ENCODE assay signal across 21 cellular contexts in genomic region chr22:43201486-43202219, GRCh38. TPM values are rescaled to one million over a fixed set of nuclear protein-coding genes. Genes with fewer than 3 reads are reported as not detected.
A peak's percentile ranks its signal among the peaks of the same experiment; 100 is the strongest.
DNase-seq lines count a peak whose midpoint lies in the region; ATAC-seq, FAIRE-seq and TF ChIP-seq lines count a peak whose summit lies in the region.
"Had no signal": no experiment of that assay in that cellular context is flagged by ENCODE, and none has a peak within 500 bp of the region (broad histone marks: within the 10 kb centered on the region; RNA-seq: fewer than 3 reads in every experiment).

No MANE protein-coding gene starts in this region.

- no peak overlapping the region for H3K4me3 Mint-ChIP-seq in immature natural killer cell
- H3K4me3 Mint-ChIP-seq: CD4-positive, alpha-beta memory T cell had no signal

- ATAC-seq in IMR-90 (ENCODE audit: low read depth) (no peak), lower lobe of right lung (no peak), psoas muscle (no peak)
- ATAC-seq: HCT116 had no signal

- no peak overlapping the region for H2BK15ac ChIP-seq in IMR-90 (ENCODE audit: low read depth, low read length)

- BruUV-seq in IMR-90 (replicated peaks; lab: Mats Ljungman, UMichigan), result no TSS peak

- no peak overlapping the region for H3K18ac ChIP-seq in IMR-90 (ENCODE audit: low read depth, low read length)

- in situ Hi-C loops in IMR-90 (cut with MboI; ENCODE audit: low sequenced_read_pairs), result no loop called here
- in situ Hi-C loops in HAP-1 (cut with MboI; ENCODE audit: low sequenced_read_pairs), result no loop called here

- no peak overlapping the region for H4K91ac ChIP-seq in IMR-90 (ENCODE audit: insufficient read depth, low read depth, low read length)

- H3K9me3 ChIP-seq in IMR-90 (ENCODE audit: control insufficient read depth, insufficient read depth, low read length), result no peaks in the 10 kb centered on the region
- no peaks in the 10 kb centered on the region for H3K9me3 ChIP-seq in lower lobe of right lung
- no peaks in the 10 kb centered on the region for H3K9me3 ChIP-seq in psoas muscle
- H3K9me3 ChIP-seq in HAP-1, result no peaks in the 10 kb centered on the region
- no peaks in the 10 kb centered on the region for H3K9me3 ChIP-seq in smooth muscle cell (replicated peaks; ENCODE audit: low read depth)

- CTCF ChIA-PET in IMR-90 (lab: Yijun Ruan, JAX), result interaction anchor here (0.8 kb wide), 1 partner anchor 14 kb away, joined by 3 read pairs; no protein-coding TSS in a partner anchor

- H3K23ac ChIP-seq in IMR-90 (ENCODE audit: low read depth, low read length), result no peak overlapping the region

- TF ChIP-seq CTCF in IMR-90 (conservative IDR thresholded peaks at IDR 0.05; ENCODE audit: low read depth, low read length) (no peak), bronchial epithelial cell (IDR thresholded peaks at IDR 0.05; ENCODE audit: insufficient read depth, low read length, severe bottlenecking) (no peak), lower lobe of right lung (IDR thresholded peaks at IDR 0.05) (no peak), psoas muscle (IDR thresholded peaks at IDR 0.05) (no peak), smooth muscle cell (IDR thresholded peaks at IDR 0.05; ENCODE audit: borderline replicate concordance, insufficient read depth, poor library complexity, severe bottlenecking) (no peak)

- no peak overlapping the region for H4K5ac ChIP-seq in IMR-90 (ENCODE audit: low read depth, low read length)

- peaks cover 12 to 16% of the 10 kb centered on the region in 2 donors for H3K4me1 Mint-ChIP-seq in immature natural killer cell

- H2BK20ac ChIP-seq in IMR-90 (ENCODE audit: low read depth, low read length), result no peak overlapping the region

- no peaks in the 10 kb centered on the region for H3F3A ChIP-seq in smooth muscle cell (ENCODE audit: low read depth)

- H3K4me2 ChIP-seq in IMR-90 (ENCODE audit: low read depth, low read length) (no peak overlapping the region), smooth muscle cell (no peak overlapping the region)

- peak overlapping the region; percentile 43 for H2AFZ ChIP-seq in IMR-90 (replicated peaks; ENCODE audit: low read length, poor library complexity)
- H2AFZ ChIP-seq in smooth muscle cell (ENCODE audit: low read depth), result no peak overlapping the region
- H2AFZ ChIP-seq: GM23248 had no signal

- H3K4me3 ChIP-seq in IMR-90 (ENCODE audit: insufficient read depth, low read depth, low read length) (no peak overlapping the region), bronchial epithelial cell (ENCODE audit: low read depth, low read length) (no peak overlapping the region), lower lobe of right lung (no peak overlapping the region), psoas muscle (no peak overlapping the region), HAP-1 (no peak overlapping the region), smooth muscle cell (no peak overlapping the region)
- H3K4me3 ChIP-seq: GM23248 had no signal

- no peaks in the 10 kb centered on the region for H3K79me2 ChIP-seq in smooth muscle cell (ENCODE audit: low read depth)

- H2AK5ac ChIP-seq in IMR-90 (ENCODE audit: low read depth, low read length), result no peak overlapping the region

- no peak overlapping the region for H2AK9ac ChIP-seq in IMR-90 (replicated peaks; ENCODE audit: low read depth, low read length, poor library complexity)

- POLR2A ChIA-PET in IMR-90 (lab: Charles Lee; ENCODE audit: unreplicated experiment), result no interaction called here

- 91% methylated on average over 16 of the region's 26 CpGs; no CpG with 5 or more reads in 1 of the 2 experiments for whole genome bisulfite sequencing in IMR-90 (ENCODE audit: extremely low coverage in 2 of 2, insufficient read length in 1 of 2), 2 experiments
- WGBS in psoas muscle, 3 donors, result 85 to 91% (median 86%) methylated on average over 26 of the region's 26 CpGs
- WGBS in smooth muscle cell (ENCODE audit: low lambda C conversion rate), result 98% methylated on average over 26 of the region's 26 CpGs

- dilution Hi-C loops in IMR-90 (cut with HindIII; ENCODE audit: low sequenced_read_pairs, unreplicated experiment), result no loop called here

- H3K4me1 ChIP-seq in IMR-90 (ENCODE audit: control insufficient read depth, insufficient read depth, low read length) (peaks cover 4% of the 10 kb centered on the region; the same call in 1 of the 2 replicates), lower lobe of right lung (no peaks in the 10 kb centered on the region), psoas muscle (no peaks in the 10 kb centered on the region), HAP-1 (no peaks in the 10 kb centered on the region), smooth muscle cell (ENCODE audit: low read depth) (no peaks in the 10 kb centered on the region)

- no peak overlapping the region for H2BK5ac ChIP-seq in IMR-90 (ENCODE audit: low read depth, low read length, poor library complexity, severe bottlenecking)

- no peak overlapping the region for H2BK120ac ChIP-seq in IMR-90 (ENCODE audit: low read depth, low read length)

- peak; percentile 88 for FAIRE-seq in bronchial epithelial cell (lab: Jason Lieb, UNC)
- FAIRE-seq: GM12891, GM18507, H1 had no signal

- no peak for DNase-seq in IMR-90
- no peak for DNase-seq in bronchial epithelial cell (ENCODE audit: low read depth)
- DNase-seq in lower lobe of right lung, result peak; percentile 38
- peak; percentile 7 to 39 for DNase-seq in psoas muscle
- no peak for DNase-seq in immature natural killer cell
- DNase-seq in HAP-1 (ENCODE audit: low spot score in 2 of 2), result no peak
- DNase-seq in stimulated activated CD4-positive, alpha-beta T cell treated with anti-CD3 and anti-CD28 coated beads, Interleukin-4, amount 100 ng/mL, for 4 hours, result no peak
- DNase-seq in smooth muscle cell (lab: John Stamatoyannopoulos, UW; ENCODE audit: unreplicated experiment), result no peak
- DNase-seq: C1 segment of cervical spinal cord; Calu3; CD4-positive, alpha-beta memory T cell; COR-L47; DMS53; DMS79 treated with DMSO at 0.1 percent for 48 hours; GF-D8; GM23248; H7 had no signal

- H3K27me3 Mint-ChIP-seq in immature natural killer cell (ENCODE audit: low read depth in 3 of 3), result peaks cover 3 to 21% (median 16%) of the 10 kb centered on the region in 3 donors

- TF ChIP-seq RAD21 in IMR-90 (IDR thresholded peaks at IDR 0.05; ENCODE audit: low read length), result no peak

- H3K9me3 Mint-ChIP-seq in immature natural killer cell, result no peaks in the 10 kb centered on the region

- H3K27me3 ChIP-seq in IMR-90 (ENCODE audit: control insufficient read depth, insufficient read depth, low read length) (peaks cover 24% of the 10 kb centered on the region; the same call in 1 of the 2 replicates), bronchial epithelial cell (ENCODE audit: control insufficient read depth, insufficient read depth, low read length) (peaks cover 4% of the 10 kb centered on the region), lower lobe of right lung (ENCODE audit: low read depth) (peaks cover 3% of the 10 kb centered on the region), psoas muscle (ENCODE audit: insufficient read depth in 3 of 3, low read length in 2 of 3) (peaks cover 0 to 28% (median 8%) of the 10 kb centered on the region in 3 donors), HAP-1 (ENCODE audit: low read depth) (no peaks in the 10 kb centered on the region), smooth muscle cell (ENCODE audit: low read depth) (no peaks in the 10 kb centered on the region)

- H4K8ac ChIP-seq in IMR-90 (ENCODE audit: low read depth in 2 of 2, low read length in 2 of 2), result no peak overlapping the region

- no peaks in the 10 kb centered on the region for H3K79me1 ChIP-seq in IMR-90 (ENCODE audit: low read depth in 1 of 2, low read length in 2 of 2)

- H3K9ac ChIP-seq in IMR-90 (ENCODE audit: low read depth, low read length) (no peak overlapping the region), smooth muscle cell (ENCODE audit: low read depth) (no peak overlapping the region)
- H3K9ac ChIP-seq: GM23248 had no signal

- no peak for TF ChIP-seq POLR2A in IMR-90 (IDR thresholded peaks at IDR 0.05; ENCODE audit: low read depth, low read length)

- H3K27ac Mint-ChIP-seq in immature natural killer cell, result no peak overlapping the region
- H3K27ac Mint-ChIP-seq: CD4-positive, alpha-beta memory T cell had no signal

- H4K20me1 ChIP-seq in IMR-90 (ENCODE audit: insufficient read depth, low read length) (no peaks in the 10 kb centered on the region), smooth muscle cell (ENCODE audit: low read depth) (no peaks in the 10 kb centered on the region)

- H3K36me3 Mint-ChIP-seq in immature natural killer cell, result no peaks in the 10 kb centered on the region
- H3K36me3 Mint-ChIP-seq: CD4-positive, alpha-beta memory T cell had no signal

- H3K36me3 ChIP-seq in IMR-90 (ENCODE audit: control insufficient read depth, insufficient read depth, low read length) (no peaks in the 10 kb centered on the region), bronchial epithelial cell (ENCODE audit: control insufficient read depth, insufficient read depth, low read length) (no peaks in the 10 kb centered on the region), lower lobe of right lung (no peaks in the 10 kb centered on the region), psoas muscle (ENCODE audit: insufficient read depth in 1 of 2, low read depth in 1 of 2) (no peaks in the 10 kb centered on the region), HAP-1 (replicated peaks) (no peaks in the 10 kb centered on the region), smooth muscle cell (ENCODE audit: low read depth) (no peaks in the 10 kb centered on the region)

- H3K27ac ChIP-seq in IMR-90 (ENCODE audit: insufficient read depth, low read length) (no peak overlapping the region), lower lobe of right lung (no peak overlapping the region), psoas muscle (no peak overlapping the region), smooth muscle cell (ENCODE audit: low read depth) (no peak overlapping the region)
- H3K27ac ChIP-seq: GM23248 had no signal

- no peak overlapping the region for H3K4ac ChIP-seq in IMR-90 (ENCODE audit: low read depth, low read length)

- H3K14ac ChIP-seq in IMR-90 (replicated peaks; ENCODE audit: low read depth, low read length), result no peak overlapping the region

- no peak overlapping the region for H3K56ac ChIP-seq in IMR-90 (ENCODE audit: extremely low read depth, insufficient read depth, low read length)

- intact Hi-C loops in IMR-90 (cut with micrococcal nuclease) (no loop called here), lower lobe of right lung (cut with DNase I) (no loop called here), psoas muscle (cut with DNase I) (no loop called here)

- no peaks in the 10 kb centered on the region for H3K9me1 ChIP-seq in IMR-90 (ENCODE audit: insufficient read depth, low read length)

RNA-seq across cellular contexts. Expression of gene TTLL12, which starts 14.7 kb away (rescaled TPM):
- total RNA-seq in IMR-90 (2012; rRNA removed) (26.7 and 30.1 TPM in 2 replicates), bronchial epithelial cell (35.1 and 53.7 TPM in 2 replicates), lower lobe of right lung (21.6 TPM), psoas muscle (10 to 100 TPM; 12.3 to 15.1 (median 13.5) TPM), smooth muscle cell (19.1 and 23.5 TPM in 2 replicates)
- polyA plus RNA-seq in IMR-90 (2012; rRNA removed) (20.9 and 21.8 TPM in 2 replicates), psoas muscle (10 to 100 TPM in 2 of 3 donors, 1 to 10 TPM in 1; 9.9 to 20.7 (median 17.5) TPM), immature natural killer cell (10 to 100 TPM; 10.8 to 17.5 (median 16.4) TPM), smooth muscle cell (31.6 and 39.1 TPM in 2 replicates)
- polyA plus RNA-seq in IMR-90 (2012; cell fraction: cytosol; rRNA removed), result 13.3 and 15.5 TPM in 2 replicates
- polyA plus RNA-seq in IMR-90 (2012; cell fraction: nucleus; rRNA removed; ENCODE audit: low replicate concordance), result 7.9 and 17.5 TPM in 2 replicates

RNA-seq across cellular contexts. Expression of gene TSPO, which starts 50.3 kb away (rescaled TPM):
- total RNA-seq in IMR-90 (2012; rRNA removed), result 94.7 and 115 TPM in 2 replicates
- polyA plus RNA-seq in IMR-90 (2012; rRNA removed), result 297 and 401 TPM in 2 replicates
- 415 and 627 TPM in 2 replicates for polyA plus RNA-seq in IMR-90 (2012; cell fraction: cytosol; rRNA removed)
- polyA plus RNA-seq in IMR-90 (2012; cell fraction: nucleus; rRNA removed; ENCODE audit: low replicate concordance), result 93.4 and 268 TPM in 2 replicates
- total RNA-seq in bronchial epithelial cell, result 419 and 486 TPM in 2 replicates
- 294 TPM for total RNA-seq in lower lobe of right lung
- total RNA-seq in psoas muscle, result 10 to 100 TPM; 35.8 to 69.9 (median 59.5) TPM
- polyA plus RNA-seq in psoas muscle, result 100 to 1,000 TPM in 2 of 3 donors, 10 to 100 TPM in 1; 74.8 to 148 (median 101) TPM
- 100 to 1,000 TPM; 338 to 509 (median 463) TPM for polyA plus RNA-seq in immature natural killer cell
- 154 and 170 TPM in 2 replicates for total RNA-seq in smooth muscle cell
- polyA plus RNA-seq in smooth muscle cell, result 234 and 251 TPM in 2 replicates

RNA-seq across cellular contexts. Expression of gene MCAT, which starts 58.5 kb away (rescaled TPM):
- total RNA-seq in IMR-90 (2012; rRNA removed) (7.3 and 8.3 TPM in 2 replicates), bronchial epithelial cell (10.6 and 11.8 TPM in 2 replicates), lower lobe of right lung (11.7 TPM), psoas muscle (10 to 100 TPM; 14.8 to 21.7 (median 16.9) TPM), smooth muscle cell (8.2 and 9.3 TPM in 2 replicates)
- polyA plus RNA-seq in IMR-90 (2012; rRNA removed) (19.7 and 21.2 TPM in 2 replicates), psoas muscle (10 to 100 TPM; 21.9 to 33.4 (median 23.4) TPM), immature natural killer cell (10 to 100 TPM in 1 of 3 donors, 1 to 10 TPM in 2; 5.8 to 10.2 (median 9.6) TPM), smooth muscle cell (15.3 and 16.1 TPM in 2 replicates)
- 25.4 and 27.1 TPM in 2 replicates for polyA plus RNA-seq in IMR-90 (2012; cell fraction: cytosol; rRNA removed)
- polyA plus RNA-seq in IMR-90 (2012; cell fraction: nucleus; rRNA removed; ENCODE audit: low replicate concordance), result 11.1 and 16.6 TPM in 2 replicates

Comparison
In these comparisons a context has a peak if more than half of its experiments do, and no peak if none do; other contexts are left out.
1. DNase-seq: peak in lower lobe of right lung (single experiment) and psoas muscle (2 of 2); none in IMR-90 (single experiment), bronchial epithelial cell (single experiment), immature natural killer cell (0 of 3), HAP-1 (0 of 2), stimulated activated CD4-positive, alpha-beta T cell treated with anti-CD3 and anti-CD28 coated beads, Interleukin-4, amount 100 ng/mL, for 4 hours (0 of 2) and smooth muscle cell (single experiment).